1 cellular context compared by ENCODE assay signal in the genomic region with DNA sequence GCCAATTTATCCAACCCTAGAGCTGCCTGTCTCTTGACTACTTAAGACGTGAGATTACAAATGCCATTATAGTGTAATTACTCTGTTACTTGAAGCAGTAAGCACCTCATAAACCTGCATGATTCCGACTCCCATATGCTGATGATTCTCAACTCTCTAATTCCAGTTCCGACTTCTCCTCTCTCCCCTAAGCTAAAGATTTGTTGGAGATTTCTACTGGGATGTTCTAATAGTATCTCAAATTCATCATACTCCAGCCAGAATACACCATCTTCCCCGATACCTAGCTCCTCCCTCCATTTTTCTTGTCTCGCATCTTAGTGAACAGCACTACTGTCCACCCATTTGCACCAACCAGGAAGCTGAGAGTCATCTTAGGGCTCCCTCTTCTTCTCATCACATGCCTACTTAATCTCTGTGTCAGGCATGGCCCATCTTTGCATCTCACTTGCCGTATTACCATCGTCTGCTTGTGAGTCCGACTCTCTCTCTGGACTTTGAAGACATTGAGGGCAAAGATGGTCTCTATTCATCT.
TF ChIP-seq lines count a peak whose summit lies in the region.

No MANE protein-coding gene starts in this region.

TF ChIP-seq in K562, 482 proteins besides CTCF, POLR2A, EP300 and RAD21 (continued from another document and continues in another):
- TF ChIP-seq, protein P1, sequence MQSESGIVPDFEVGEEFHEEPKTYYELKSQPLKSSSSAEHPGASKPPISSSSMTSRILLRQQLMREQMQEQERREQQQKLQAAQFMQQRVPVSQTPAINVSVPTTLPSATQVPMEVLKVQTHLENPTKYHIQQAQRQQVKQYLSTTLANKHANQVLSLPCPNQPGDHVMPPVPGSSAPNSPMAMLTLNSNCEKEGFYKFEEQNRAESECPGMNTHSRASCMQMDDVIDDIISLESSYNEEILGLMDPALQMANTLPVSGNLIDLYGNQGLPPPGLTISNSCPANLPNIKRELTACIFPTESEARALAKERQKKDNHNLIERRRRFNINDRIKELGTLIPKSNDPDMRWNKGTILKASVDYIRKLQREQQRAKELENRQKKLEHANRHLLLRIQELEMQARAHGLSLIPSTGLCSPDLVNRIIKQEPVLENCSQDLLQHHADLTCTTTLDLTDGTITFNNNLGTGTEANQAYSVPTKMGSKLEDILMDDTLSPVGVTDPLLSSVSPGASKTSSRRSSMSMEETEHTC (IDR thresholded peaks at IDR 0.05): no peak
- TF ChIP-seq, protein P2, sequence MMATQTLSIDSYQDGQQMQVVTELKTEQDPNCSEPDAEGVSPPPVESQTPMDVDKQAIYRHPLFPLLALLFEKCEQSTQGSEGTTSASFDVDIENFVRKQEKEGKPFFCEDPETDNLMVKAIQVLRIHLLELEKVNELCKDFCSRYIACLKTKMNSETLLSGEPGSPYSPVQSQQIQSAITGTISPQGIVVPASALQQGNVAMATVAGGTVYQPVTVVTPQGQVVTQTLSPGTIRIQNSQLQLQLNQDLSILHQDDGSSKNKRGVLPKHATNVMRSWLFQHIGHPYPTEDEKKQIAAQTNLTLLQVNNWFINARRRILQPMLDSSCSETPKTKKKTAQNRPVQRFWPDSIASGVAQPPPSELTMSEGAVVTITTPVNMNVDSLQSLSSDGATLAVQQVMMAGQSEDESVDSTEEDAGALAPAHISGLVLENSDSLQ (IDR thresholded peaks at IDR 0.05): no peak; the same call in 1 of the 2 replicates
- TF ChIP-seq, protein P3, sequence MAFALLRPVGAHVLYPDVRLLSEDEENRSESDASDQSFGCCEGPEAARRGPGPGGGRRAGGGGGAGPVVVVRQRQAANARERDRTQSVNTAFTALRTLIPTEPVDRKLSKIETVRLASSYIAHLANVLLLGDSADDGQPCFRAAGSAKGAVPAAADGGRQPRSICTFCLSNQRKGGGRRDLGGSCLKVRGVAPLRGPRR (CRISPR knock-in tag; IDR thresholded peaks at IDR 0.05): no peak
- TF ChIP-seq FOSL1 (tag; conservative IDR thresholded peaks at IDR 0.05) (no peak), TCF7L2 (IDR thresholded peaks at IDR 0.05; ENCODE audit: low read depth, low read length) (no peak), TBL1XR1 (IDR thresholded peaks at IDR 0.05; ENCODE audit: low read length in 2 of 2) (0 out of 4 replicates have a peak, but pooled peaks of 1 of the 2 experiments have one; percentile 4), TCFL5 (CRISPR knock-in tag; conservative IDR thresholded peaks at IDR 0.05) (no peak), KLF16 (IDR thresholded peaks at IDR 0.05) (no peak), ZNF408 (CRISPR knock-in tag; IDR thresholded peaks at IDR 0.05; ENCODE audit: low read depth) (no peak), ZBTB1 (CRISPR knock-in tag; IDR thresholded peaks at IDR 0.05; ENCODE audit: borderline replicate concordance, low read depth) (no peak), ZNF589 (CRISPR knock-in tag; IDR thresholded peaks at IDR 0.05; ENCODE audit: low read depth) (0 out of 2 replicates have a peak, but pooled peaks have one; percentile 45), TAF15 (IDR thresholded peaks at IDR 0.05; ENCODE audit: low read depth, low read length) (no peak)
- TF ChIP-seq, protein P4, sequence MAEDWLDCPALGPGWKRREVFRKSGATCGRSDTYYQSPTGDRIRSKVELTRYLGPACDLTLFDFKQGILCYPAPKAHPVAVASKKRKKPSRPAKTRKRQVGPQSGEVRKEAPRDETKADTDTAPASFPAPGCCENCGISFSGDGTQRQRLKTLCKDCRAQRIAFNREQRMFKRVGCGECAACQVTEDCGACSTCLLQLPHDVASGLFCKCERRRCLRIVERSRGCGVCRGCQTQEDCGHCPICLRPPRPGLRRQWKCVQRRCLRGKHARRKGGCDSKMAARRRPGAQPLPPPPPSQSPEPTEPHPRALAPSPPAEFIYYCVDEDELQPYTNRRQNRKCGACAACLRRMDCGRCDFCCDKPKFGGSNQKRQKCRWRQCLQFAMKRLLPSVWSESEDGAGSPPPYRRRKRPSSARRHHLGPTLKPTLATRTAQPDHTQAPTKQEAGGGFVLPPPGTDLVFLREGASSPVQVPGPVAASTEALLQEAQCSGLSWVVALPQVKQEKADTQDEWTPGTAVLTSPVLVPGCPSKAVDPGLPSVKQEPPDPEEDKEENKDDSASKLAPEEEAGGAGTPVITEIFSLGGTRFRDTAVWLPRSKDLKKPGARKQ (CRISPR knock-in tag; IDR thresholded peaks at IDR 0.05): no peak
- TF ChIP-seq, protein P5, sequence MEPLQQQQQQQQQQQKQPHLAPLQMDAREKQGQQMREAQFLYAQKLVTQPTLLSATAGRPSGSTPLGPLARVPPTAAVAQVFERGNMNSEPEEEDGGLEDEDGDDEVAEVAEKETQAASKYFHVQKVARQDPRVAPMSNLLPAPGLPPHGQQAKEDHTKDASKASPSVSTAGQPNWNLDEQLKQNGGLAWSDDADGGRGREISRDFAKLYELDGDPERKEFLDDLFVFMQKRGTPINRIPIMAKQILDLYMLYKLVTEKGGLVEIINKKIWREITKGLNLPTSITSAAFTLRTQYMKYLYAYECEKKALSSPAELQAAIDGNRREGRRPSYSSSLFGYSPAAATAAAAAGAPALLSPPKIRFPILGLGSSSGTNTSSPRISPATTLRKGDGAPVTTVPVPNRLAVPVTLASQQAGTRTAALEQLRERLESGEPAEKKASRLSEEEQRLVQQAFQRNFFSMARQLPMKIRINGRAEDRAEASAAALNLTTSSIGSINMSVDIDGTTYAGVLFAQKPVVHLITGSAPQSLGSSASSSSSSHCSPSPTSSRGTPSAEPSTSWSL (CRISPR knock-in tag; IDR thresholded peaks at IDR 0.05; ENCODE audit: borderline replicate concordance): no peak
- TF ChIP-seq, protein P6, sequence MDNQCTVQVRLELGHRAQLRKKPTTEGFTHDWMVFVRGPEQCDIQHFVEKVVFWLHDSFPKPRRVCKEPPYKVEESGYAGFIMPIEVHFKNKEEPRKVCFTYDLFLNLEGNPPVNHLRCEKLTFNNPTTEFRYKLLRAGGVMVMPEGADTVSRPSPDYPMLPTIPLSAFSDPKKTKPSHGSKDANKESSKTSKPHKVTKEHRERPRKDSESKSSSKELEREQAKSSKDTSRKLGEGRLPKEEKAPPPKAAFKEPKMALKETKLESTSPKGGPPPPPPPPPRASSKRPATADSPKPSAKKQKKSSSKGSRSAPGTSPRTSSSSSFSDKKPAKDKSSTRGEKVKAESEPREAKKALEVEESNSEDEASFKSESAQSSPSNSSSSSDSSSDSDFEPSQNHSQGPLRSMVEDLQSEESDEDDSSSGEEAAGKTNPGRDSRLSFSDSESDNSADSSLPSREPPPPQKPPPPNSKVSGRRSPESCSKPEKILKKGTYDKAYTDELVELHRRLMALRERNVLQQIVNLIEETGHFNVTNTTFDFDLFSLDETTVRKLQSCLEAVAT (IDR thresholded peaks at IDR 0.05): no peak; a peak in 1 of 4 replicates
- TF ChIP-seq, protein P7, sequence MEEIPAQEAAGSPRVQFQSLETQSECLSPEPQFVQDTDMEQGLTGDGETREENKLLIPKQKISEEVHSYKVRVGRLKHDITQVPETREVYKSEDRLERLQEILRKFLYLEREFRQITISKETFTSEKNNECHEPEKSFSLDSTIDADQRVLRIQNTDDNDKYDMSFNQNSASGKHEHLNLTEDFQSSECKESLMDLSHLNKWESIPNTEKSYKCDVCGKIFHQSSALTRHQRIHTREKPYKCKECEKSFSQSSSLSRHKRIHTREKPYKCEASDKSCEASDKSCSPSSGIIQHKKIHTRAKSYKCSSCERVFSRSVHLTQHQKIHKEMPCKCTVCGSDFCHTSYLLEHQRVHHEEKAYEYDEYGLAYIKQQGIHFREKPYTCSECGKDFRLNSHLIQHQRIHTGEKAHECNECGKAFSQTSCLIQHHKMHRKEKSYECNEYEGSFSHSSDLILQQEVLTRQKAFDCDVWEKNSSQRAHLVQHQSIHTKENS (CRISPR knock-in tag; IDR thresholded peaks at IDR 0.05): no peak
- TF ChIP-seq, protein P8, sequence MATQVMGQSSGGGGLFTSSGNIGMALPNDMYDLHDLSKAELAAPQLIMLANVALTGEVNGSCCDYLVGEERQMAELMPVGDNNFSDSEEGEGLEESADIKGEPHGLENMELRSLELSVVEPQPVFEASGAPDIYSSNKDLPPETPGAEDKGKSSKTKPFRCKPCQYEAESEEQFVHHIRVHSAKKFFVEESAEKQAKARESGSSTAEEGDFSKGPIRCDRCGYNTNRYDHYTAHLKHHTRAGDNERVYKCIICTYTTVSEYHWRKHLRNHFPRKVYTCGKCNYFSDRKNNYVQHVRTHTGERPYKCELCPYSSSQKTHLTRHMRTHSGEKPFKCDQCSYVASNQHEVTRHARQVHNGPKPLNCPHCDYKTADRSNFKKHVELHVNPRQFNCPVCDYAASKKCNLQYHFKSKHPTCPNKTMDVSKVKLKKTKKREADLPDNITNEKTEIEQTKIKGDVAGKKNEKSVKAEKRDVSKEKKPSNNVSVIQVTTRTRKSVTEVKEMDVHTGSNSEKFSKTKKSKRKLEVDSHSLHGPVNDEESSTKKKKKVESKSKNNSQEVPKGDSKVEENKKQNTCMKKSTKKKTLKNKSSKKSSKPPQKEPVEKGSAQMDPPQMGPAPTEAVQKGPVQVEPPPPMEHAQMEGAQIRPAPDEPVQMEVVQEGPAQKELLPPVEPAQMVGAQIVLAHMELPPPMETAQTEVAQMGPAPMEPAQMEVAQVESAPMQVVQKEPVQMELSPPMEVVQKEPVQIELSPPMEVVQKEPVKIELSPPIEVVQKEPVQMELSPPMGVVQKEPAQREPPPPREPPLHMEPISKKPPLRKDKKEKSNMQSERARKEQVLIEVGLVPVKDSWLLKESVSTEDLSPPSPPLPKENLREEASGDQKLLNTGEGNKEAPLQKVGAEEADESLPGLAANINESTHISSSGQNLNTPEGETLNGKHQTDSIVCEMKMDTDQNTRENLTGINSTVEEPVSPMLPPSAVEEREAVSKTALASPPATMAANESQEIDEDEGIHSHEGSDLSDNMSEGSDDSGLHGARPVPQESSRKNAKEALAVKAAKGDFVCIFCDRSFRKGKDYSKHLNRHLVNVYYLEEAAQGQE (CRISPR knock-in tag; IDR thresholded peaks at IDR 0.05; ENCODE audit: low read depth): no peak
- TF ChIP-seq, protein P9, sequence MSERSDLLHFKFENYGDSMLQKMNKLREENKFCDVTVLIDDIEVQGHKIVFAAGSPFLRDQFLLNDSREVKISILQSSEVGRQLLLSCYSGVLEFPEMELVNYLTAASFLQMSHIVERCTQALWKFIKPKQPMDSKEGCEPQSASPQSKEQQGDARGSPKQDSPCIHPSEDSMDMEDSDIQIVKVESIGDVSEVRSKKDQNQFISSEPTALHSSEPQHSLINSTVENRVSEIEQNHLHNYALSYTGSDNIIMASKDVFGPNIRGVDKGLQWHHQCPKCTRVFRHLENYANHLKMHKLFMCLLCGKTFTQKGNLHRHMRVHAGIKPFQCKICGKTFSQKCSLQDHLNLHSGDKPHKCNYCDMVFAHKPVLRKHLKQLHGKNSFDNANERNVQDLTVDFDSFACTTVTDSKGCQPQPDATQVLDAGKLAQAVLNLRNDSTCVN (CRISPR knock-in tag; IDR thresholded peaks at IDR 0.05): no peak
- TF ChIP-seq, protein P10, sequence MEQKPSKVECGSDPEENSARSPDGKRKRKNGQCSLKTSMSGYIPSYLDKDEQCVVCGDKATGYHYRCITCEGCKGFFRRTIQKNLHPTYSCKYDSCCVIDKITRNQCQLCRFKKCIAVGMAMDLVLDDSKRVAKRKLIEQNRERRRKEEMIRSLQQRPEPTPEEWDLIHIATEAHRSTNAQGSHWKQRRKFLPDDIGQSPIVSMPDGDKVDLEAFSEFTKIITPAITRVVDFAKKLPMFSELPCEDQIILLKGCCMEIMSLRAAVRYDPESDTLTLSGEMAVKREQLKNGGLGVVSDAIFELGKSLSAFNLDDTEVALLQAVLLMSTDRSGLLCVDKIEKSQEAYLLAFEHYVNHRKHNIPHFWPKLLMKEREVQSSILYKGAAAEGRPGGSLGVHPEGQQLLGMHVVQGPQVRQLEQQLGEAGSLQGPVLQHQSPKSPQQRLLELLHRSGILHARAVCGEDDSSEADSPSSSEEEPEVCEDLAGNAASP (IDR thresholded peaks at IDR 0.05): no peak
- TF ChIP-seq, protein P11, sequence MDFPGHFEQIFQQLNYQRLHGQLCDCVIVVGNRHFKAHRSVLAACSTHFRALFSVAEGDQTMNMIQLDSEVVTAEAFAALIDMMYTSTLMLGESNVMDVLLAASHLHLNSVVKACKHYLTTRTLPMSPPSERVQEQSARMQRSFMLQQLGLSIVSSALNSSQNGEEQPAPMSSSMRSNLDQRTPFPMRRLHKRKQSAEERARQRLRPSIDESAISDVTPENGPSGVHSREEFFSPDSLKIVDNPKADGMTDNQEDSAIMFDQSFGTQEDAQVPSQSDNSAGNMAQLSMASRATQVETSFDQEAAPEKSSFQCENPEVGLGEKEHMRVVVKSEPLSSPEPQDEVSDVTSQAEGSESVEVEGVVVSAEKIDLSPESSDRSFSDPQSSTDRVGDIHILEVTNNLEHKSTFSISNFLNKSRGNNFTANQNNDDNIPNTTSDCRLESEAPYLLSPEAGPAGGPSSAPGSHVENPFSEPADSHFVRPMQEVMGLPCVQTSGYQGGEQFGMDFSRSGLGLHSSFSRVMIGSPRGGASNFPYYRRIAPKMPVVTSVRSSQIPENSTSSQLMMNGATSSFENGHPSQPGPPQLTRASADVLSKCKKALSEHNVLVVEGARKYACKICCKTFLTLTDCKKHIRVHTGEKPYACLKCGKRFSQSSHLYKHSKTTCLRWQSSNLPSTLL (IDR thresholded peaks at IDR 0.05): 0 out of 2 replicates have a peak, but pooled peaks have one; percentile 44
- TF ChIP-seq, protein P12, sequence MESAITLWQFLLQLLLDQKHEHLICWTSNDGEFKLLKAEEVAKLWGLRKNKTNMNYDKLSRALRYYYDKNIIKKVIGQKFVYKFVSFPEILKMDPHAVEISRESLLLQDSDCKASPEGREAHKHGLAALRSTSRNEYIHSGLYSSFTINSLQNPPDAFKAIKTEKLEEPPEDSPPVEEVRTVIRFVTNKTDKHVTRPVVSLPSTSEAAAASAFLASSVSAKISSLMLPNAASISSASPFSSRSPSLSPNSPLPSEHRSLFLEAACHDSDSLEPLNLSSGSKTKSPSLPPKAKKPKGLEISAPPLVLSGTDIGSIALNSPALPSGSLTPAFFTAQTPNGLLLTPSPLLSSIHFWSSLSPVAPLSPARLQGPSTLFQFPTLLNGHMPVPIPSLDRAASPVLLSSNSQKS (CRISPR knock-in tag; IDR thresholded peaks at IDR 0.05): no peak
- TF ChIP-seq, protein P13, sequence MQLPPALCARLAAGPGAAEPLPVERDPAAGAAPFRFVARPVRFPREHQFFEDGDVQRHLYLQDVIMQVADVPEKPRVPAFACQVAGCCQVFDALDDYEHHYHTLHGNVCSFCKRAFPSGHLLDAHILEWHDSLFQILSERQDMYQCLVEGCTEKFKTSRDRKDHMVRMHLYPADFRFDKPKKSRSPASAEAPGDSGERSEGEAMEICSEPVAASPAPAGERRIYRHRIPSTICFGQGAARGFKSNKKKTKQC (CRISPR knock-in tag; IDR thresholded peaks at IDR 0.05): no peak
